17 cellular contexts compared by ENCODE assay signal in the genomic region with DNA sequence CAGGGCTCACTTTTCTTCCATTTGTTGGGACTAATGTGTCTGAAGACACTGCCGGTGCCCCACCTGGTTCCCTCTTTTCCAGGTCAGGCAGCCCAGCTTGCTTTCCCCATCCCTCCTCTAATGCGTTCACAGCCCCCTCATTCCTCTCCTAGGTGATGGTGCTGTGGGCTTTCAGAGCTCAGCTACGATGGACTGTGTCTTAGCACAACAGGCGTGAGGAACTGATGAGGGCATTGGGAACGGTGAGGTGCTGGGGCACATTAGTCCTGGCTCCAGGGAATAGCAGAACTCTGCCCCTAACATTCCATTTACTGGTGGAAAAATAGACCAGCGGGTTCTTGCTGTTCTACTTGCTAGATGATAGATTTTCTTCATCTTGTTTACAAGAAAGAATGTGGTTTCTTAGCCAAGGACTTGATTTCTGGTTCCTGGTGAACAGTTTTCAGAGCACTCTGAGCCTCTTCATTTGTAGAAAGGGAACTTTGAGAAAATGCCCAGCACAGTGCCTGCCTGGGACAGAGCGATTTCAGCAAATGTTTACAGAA. TPM values are rescaled to one million over a fixed set of nuclear protein-coding genes. Genes with fewer than 3 reads are reported as not detected.
DNase-seq lines count a peak whose midpoint lies in the region; ATAC-seq and TF ChIP-seq lines count a peak whose summit lies in the region.
"Had no signal": no experiment of that assay in that cellular context is flagged by ENCODE, and none has a peak within 500 bp of the region (broad histone marks: within the 10 kb centered on the region; RNA-seq: fewer than 3 reads in every experiment).

No MANE protein-coding gene starts in this region.

- H3K79me2 ChIP-seq in Loucy (ENCODE audit: insufficient read depth, low read length): peaks cover 36% of the 10 kb centered on the region; the same call in 1 of the 2 replicates
- peaks cover 80% of the 10 kb centered on the region for H3K79me2 ChIP-seq in smooth muscle cell (ENCODE audit: low read depth)

- H3K9me3 Mint-ChIP-seq in CD4-positive, CD25-positive, alpha-beta regulatory T cell: peaks cover 0 to 1% (median 0%) of the 10 kb centered on the region in 7 donors
- H3K9me3 Mint-ChIP-seq: activated B cell treated with CpG ODN at 0.5 μM for 24 hours, H9 had no signal

- H3K27me3 ChIP-seq in CD4-positive, CD25-positive, alpha-beta regulatory T cell (ENCODE audit: control insufficient read depth, insufficient read depth, low read length): no peaks in the 10 kb centered on the region
- H3K27me3 ChIP-seq in Loucy (ENCODE audit: insufficient read depth, low read length, poor library complexity, severe bottlenecking) (no peaks in the 10 kb centered on the region), left lung (no peaks in the 10 kb centered on the region), smooth muscle cell (ENCODE audit: low read depth) (no peaks in the 10 kb centered on the region)

- peak overlapping the region in 1 of 4 donors; percentile 78 for H3K4me3 Mint-ChIP-seq in CD4-positive, CD25-positive, alpha-beta regulatory T cell
- H3K4me3 Mint-ChIP-seq: activated B cell treated with CpG ODN at 0.5 μM for 24 hours, H9 had no signal

- no peaks in the 10 kb centered on the region for H3K9me3 ChIP-seq in CD4-positive, CD25-positive, alpha-beta regulatory T cell (ENCODE audit: control insufficient read depth in 2 of 2, low read length in 2 of 2)
- H3K9me3 ChIP-seq in Loucy (ENCODE audit: insufficient read depth, low read depth, low read length): no peaks in the 10 kb centered on the region
- no peaks in the 10 kb centered on the region for H3K9me3 ChIP-seq in left lung
- no peaks in the 10 kb centered on the region for H3K9me3 ChIP-seq in smooth muscle cell (replicated peaks; ENCODE audit: low read depth)

- peak overlapping the region; percentile 62 for H3K4me2 ChIP-seq in Loucy (ENCODE audit: low read depth, low read length, poor library complexity, severe bottlenecking)
- peak overlapping the region; percentile 67 for H3K4me2 ChIP-seq in smooth muscle cell

- no peak for TF ChIP-seq CTCF in Loucy (conservative IDR thresholded peaks at IDR 0.05; ENCODE audit: low read length)
- no peak for TF ChIP-seq CTCF in left lung (IDR thresholded peaks at IDR 0.05)
- TF ChIP-seq CTCF in smooth muscle cell (IDR thresholded peaks at IDR 0.05; ENCODE audit: borderline replicate concordance, insufficient read depth, poor library complexity, severe bottlenecking): no peak

- H3F3A ChIP-seq in Loucy (ENCODE audit: low read depth): no peaks in the 10 kb centered on the region
- peaks cover 17% of the 10 kb centered on the region for H3F3A ChIP-seq in smooth muscle cell (ENCODE audit: low read depth)

- H3K36me3 ChIP-seq in CD4-positive, CD25-positive, alpha-beta regulatory T cell (ENCODE audit: control insufficient read depth, insufficient read depth, low read length): no peaks in the 10 kb centered on the region
- H3K36me3 ChIP-seq in Loucy (ENCODE audit: insufficient read depth, low read length) (no peaks in the 10 kb centered on the region), left lung (no peaks in the 10 kb centered on the region), smooth muscle cell (ENCODE audit: low read depth) (no peaks in the 10 kb centered on the region)

- ATAC-seq in CD4-positive, CD25-positive, alpha-beta regulatory T cell (ENCODE audit: low read depth in 2 of 2): no peak
- ATAC-seq in left lung: peak; percentile 7
- no peak for ATAC-seq in GM19395 (IDR thresholded peaks at IDR 0.05; ENCODE audit: unreplicated experiment)
- no peak for ATAC-seq in GM18498 (IDR thresholded peaks at IDR 0.05; ENCODE audit: unreplicated experiment)

- H3K27ac Mint-ChIP-seq in CD4-positive, CD25-positive, alpha-beta regulatory T cell: peak overlapping the region in 2 of 3 donors; percentile 83 to 88
- H3K27ac Mint-ChIP-seq: activated B cell treated with CpG ODN at 0.5 μM for 24 hours, H9 had no signal

- no peaks in the 10 kb centered on the region for H3K36me3 Mint-ChIP-seq in CD4-positive, CD25-positive, alpha-beta regulatory T cell

- H3K9ac ChIP-seq in Loucy (ENCODE audit: low read depth, low read length, poor library complexity, severe bottlenecking) (peak overlapping the region; percentile 5), smooth muscle cell (ENCODE audit: low read depth) (no peak overlapping the region)

- H3K4me1 Mint-ChIP-seq in CD4-positive, CD25-positive, alpha-beta regulatory T cell: peaks cover 0 to 48% (median 29%) of the 10 kb centered on the region in 4 donors

- H2AFZ ChIP-seq in Loucy (ENCODE audit: low read length) (no peak overlapping the region), smooth muscle cell (ENCODE audit: low read depth) (no peak overlapping the region)

- H3K4me1 ChIP-seq in CD4-positive, CD25-positive, alpha-beta regulatory T cell (ENCODE audit: control insufficient read depth, insufficient read depth, low read length, poor library complexity, severe bottlenecking): peaks cover 25% of the 10 kb centered on the region
- H3K4me1 ChIP-seq in Loucy (ENCODE audit: insufficient read depth, low read length, poor library complexity, severe bottlenecking) (peaks cover 18% of the 10 kb centered on the region), left lung (peaks cover 0 to 35% of the 10 kb centered on the region in 2 donors), smooth muscle cell (ENCODE audit: low read depth) (peaks cover 6% of the 10 kb centered on the region)

- no peaks in the 10 kb centered on the region for H4K20me1 ChIP-seq in Loucy (ENCODE audit: insufficient read depth, low read length, poor library complexity, severe bottlenecking)
- peaks cover 89% of the 10 kb centered on the region for H4K20me1 ChIP-seq in smooth muscle cell (ENCODE audit: low read depth)

- intact Hi-C loops in left lung (cut with DNase I): no loop called here

- WGBS in smooth muscle cell (ENCODE audit: low lambda C conversion rate): 81% methylated on average over 7 of the region's 7 CpGs

- H3K27ac ChIP-seq in CD4-positive, CD25-positive, alpha-beta regulatory T cell (ENCODE audit: insufficient read depth, low read length, poor library complexity, severe bottlenecking): no peak overlapping the region
- H3K27ac ChIP-seq in left lung: peak overlapping the region in 1 of 2 donors; percentile 51
- peak overlapping the region; percentile 77 for H3K27ac ChIP-seq in smooth muscle cell (ENCODE audit: low read depth)

- no peaks in the 10 kb centered on the region for H3K27me3 Mint-ChIP-seq in CD4-positive, CD25-positive, alpha-beta regulatory T cell

- H3K9me2 ChIP-seq in Loucy (replicated peaks; ENCODE audit: low read depth, low read length): no peaks in the 10 kb centered on the region

- no peak for DNase-seq in CD4-positive, CD25-positive, alpha-beta regulatory T cell
- DNase-seq in left lung (no peak), smooth muscle cell (lab: John Stamatoyannopoulos, UW; ENCODE audit: unreplicated experiment) (no peak), COLO829 (ENCODE audit: low spot score) (no peak), activated gamma-delta T cell treated with Interleukin-2 at 50 U/mL for 16 hours (no peak)
- DNase-seq: activated B cell treated with CpG ODN at 0.5 μM for 24 hours; cortex of kidney; hypothalamus; IMR-90; NCI-H1092; right cardiac atrium; stimulated activated CD4-positive, alpha-beta T cell treated with anti-CD3 and anti-CD28 coated beads, Interleukin-4, amount 100 ng/mL, for 4 hours had no signal

- H3K4me3 ChIP-seq in CD4-positive, CD25-positive, alpha-beta regulatory T cell (ENCODE audit: low read depth, low read length): no peak overlapping the region
- H3K4me3 ChIP-seq in Loucy (ENCODE audit: low read length, poor library complexity, severe bottlenecking) (peak overlapping the region; percentile 37), left lung (no peak overlapping the region), smooth muscle cell (no peak overlapping the region)

RNA-seq across cellular contexts. Expression of gene LDLRAD4, which starts 42.4 kb away (rescaled TPM):
- total RNA-seq in CD4-positive, CD25-positive, alpha-beta regulatory T cell: 207 TPM
- polyA plus RNA-seq in CD4-positive, CD25-positive, alpha-beta regulatory T cell: 10 to 100 TPM; 42.4 to 58.7 (median 48.6) TPM
- total RNA-seq in left lung (10 to 100 TPM; 22.6 to 26.6 TPM), smooth muscle cell (36.2 and 41.1 TPM in 2 replicates)
- polyA plus RNA-seq in smooth muscle cell: 40.9 and 48.3 TPM in 2 replicates
- total RNA-seq: IMR-90 had no signal
- polyA plus RNA-seq: BJ, IMR-90 had no signal
